8 cellular contexts compared by ENCODE assay signal in genomic region chr10:95756061-95756751, GRCh38. TPM values are rescaled to one million over a fixed set of nuclear protein-coding genes. Genes with fewer than 3 reads are reported as not detected.
DNase-seq lines count a peak whose midpoint lies in the region; ATAC-seq, FAIRE-seq and TF ChIP-seq lines count a peak whose summit lies in the region.

TSS of gene ENTPD1 (plus strand) at chr10:95756163. CDS start at chr10:95756240, 77 bp downstream.

- no peaks in the 10 kb centered on the region for H3K9me3 Mint-ChIP-seq in brain

- H3K27ac Mint-ChIP-seq in brain = peak within 1 kb of the TSS; percentile 28 to 95 (median 92)

- TF ChIP-seq CTCF in brain (conservative IDR thresholded peaks at IDR 0.05) = no peak
- TF ChIP-seq CTCF in kidney (IDR thresholded peaks at IDR 0.05; ENCODE audit: borderline replicate concordance, extremely low read depth, insufficient read depth) = no peak
- no peak for TF ChIP-seq CTCF in GM20000 (IDR thresholded peaks at IDR 0.05; ENCODE audit: extremely low read depth, missing control alignments)

- 0 out of 2 replicates have a peak, but pooled peaks cover 5% of the 10 kb centered on the region for H3K4me1 ChIP-seq in ES-I3 (ENCODE audit: insufficient read depth, low read length)
- no peaks in the 10 kb centered on the region for H3K4me1 ChIP-seq in kidney (ENCODE audit: control insufficient read depth in 1 of 2, insufficient read depth in 1 of 2, low read depth in 1 of 2, low read length in 2 of 2)
- H3K4me1 ChIP-seq in stomach smooth muscle (ENCODE audit: control insufficient read depth, insufficient read depth, low read length) = peaks cover 17% of the 10 kb centered on the region

- DNase-seq in kidney = peak; percentile 49
- DNase-seq in GM20000 (ENCODE audit: low spot score) = no peak
- DNase-seq in NCI-H128 (lab: John Stamatoyannopoulos, UW; ENCODE audit: unreplicated experiment) = no peak
- no peak for DNase-seq in T1000 (lab: John Stamatoyannopoulos, UW)

- peak within 1 kb of the TSS; percentile 51 to 86 (median 82) for H3K4me3 Mint-ChIP-seq in brain

- H3K36me3 Mint-ChIP-seq in brain = no peaks in the 10 kb centered on the region

- H3K27me3 ChIP-seq in stomach smooth muscle (ENCODE audit: control insufficient read depth in 1 of 2, insufficient read depth in 2 of 2, low read length in 2 of 2) = no peaks in the 10 kb centered on the region

- H3K36me3 ChIP-seq in ES-I3 (ENCODE audit: insufficient read depth, low read length) (no peaks in the 10 kb centered on the region), kidney (ENCODE audit: control insufficient read depth in 1 of 2, insufficient read depth in 2 of 2, low read length in 2 of 2) (no peaks in the 10 kb centered on the region), stomach smooth muscle (ENCODE audit: control insufficient read depth in 2 of 2, insufficient read depth in 2 of 2, low read length in 2 of 2) (no peaks in the 10 kb centered on the region)

- intact Hi-C loops in kidney (cut with DNase I) = no loop called here

- H3K9me3 ChIP-seq in ES-I3 (ENCODE audit: control insufficient read depth, insufficient read depth, low read length) (no peaks in the 10 kb centered on the region), kidney (ENCODE audit: control insufficient read depth in 1 of 2, low read length in 2 of 2) (no peaks in the 10 kb centered on the region), stomach smooth muscle (ENCODE audit: control insufficient read depth in 2 of 2, low read length in 2 of 2) (no peaks in the 10 kb centered on the region)

- peak within 1 kb of the TSS; percentile 12 to 63 for H3K27ac ChIP-seq in kidney (ENCODE audit: low read depth in 2 of 2, low read length in 2 of 2)
- peak within 1 kb of the TSS; percentile 76 for H3K27ac ChIP-seq in stomach smooth muscle (ENCODE audit: low read length)

- H3K9ac ChIP-seq in ES-I3 (ENCODE audit: low read depth, low read length) (peak within 1 kb of the TSS; percentile 58; the same call in 1 of the 2 replicates), kidney (ENCODE audit: low read length in 2 of 2) (peak within 1 kb of the TSS in 1 of 2 donors; percentile 20), stomach smooth muscle (ENCODE audit: low read length in 2 of 2) (peak within 1 kb of the TSS; percentile 21 to 68)

- H3K4me1 Mint-ChIP-seq in brain = peaks cover 26% of the 10 kb centered on the region

- H3K4me3 ChIP-seq in kidney (ENCODE audit: low read length in 2 of 2) (peak within 1 kb of the TSS; percentile 26 to 51), stomach smooth muscle (ENCODE audit: low read length in 2 of 2) (peak within 1 kb of the TSS; percentile 75 to 77)

- FAIRE-seq in kidney (lab: Jason Lieb, UNC) = no peak

- ATAC-seq in HG03039 (IDR thresholded peaks at IDR 0.05; ENCODE audit: unreplicated experiment) = peak; percentile 30

- H3K27me3 Mint-ChIP-seq in brain = peaks cover 8% of the 10 kb centered on the region

RNA-seq across cellular contexts. Expression of gene ENTPD1, which starts in this region (rescaled TPM):
- polyA plus RNA-seq in brain (ENCODE audit: insufficient read depth, low read depth, low replicate concordance) = 7.0 TPM
- total RNA-seq in kidney = 36.6 TPM
- polyA plus RNA-seq in kidney (ENCODE audit: insufficient read depth, low read depth, low replicate concordance) = 5.2 TPM
